Comparison of ENCODE assay signal across 8 cellular contexts in the genomic region with DNA sequence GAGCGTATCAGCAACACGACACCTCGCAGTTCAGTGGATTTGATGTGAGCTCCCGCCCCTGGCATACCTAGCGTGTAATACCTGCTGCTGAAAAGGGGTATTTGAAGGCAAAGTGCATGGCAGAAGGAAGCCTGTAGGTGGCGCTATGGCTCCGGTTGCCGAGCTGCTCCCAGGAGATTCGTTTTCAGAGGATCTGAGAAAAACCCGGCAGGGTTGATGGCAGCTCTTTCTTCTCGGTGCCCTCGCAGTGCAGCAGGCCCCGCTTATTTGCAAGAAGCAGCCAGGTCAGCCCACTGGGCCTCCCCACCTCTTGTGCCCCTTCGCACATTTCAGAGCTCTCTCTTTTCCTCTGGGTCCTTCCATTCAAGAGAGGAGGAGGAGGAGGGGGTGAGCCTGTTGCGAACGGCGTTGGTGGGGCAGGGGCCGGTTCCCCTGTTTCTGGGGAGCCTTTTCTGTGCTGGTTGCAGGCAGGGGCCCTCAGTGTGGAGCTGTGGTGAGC.
A peak's percentile ranks its signal among the peaks of the same experiment; 100 is the strongest.
DNase-seq lines count a peak whose midpoint lies in the region; ATAC-seq and TF ChIP-seq lines count a peak whose summit lies in the region.

No MANE protein-coding gene starts in this region.

- TF ChIP-seq CTCF in GM12874 (IDR thresholded peaks at IDR 0.05; ENCODE audit: insufficient read depth, low read depth, low read length) (peak; percentile 94), Loucy (conservative IDR thresholded peaks at IDR 0.05; ENCODE audit: low read length) (peak; percentile 98), ovary (IDR thresholded peaks at IDR 0.05) (peak; percentile 52 to 70 (median 58)), tibial artery (IDR thresholded peaks at IDR 0.05) (peak; percentile 85 to 94)

- no peaks in the 10 kb centered on the region for H3K79me2 ChIP-seq in Loucy (ENCODE audit: insufficient read depth, low read length)

- intact Hi-C loops in ovary (cut with DNase I), result loop anchor here (10.0 kb wide), 3 partner anchors 284 to 404 kb away; no protein-coding TSS in a partner anchor
- intact Hi-C loops in tibial artery (cut with DNase I; ENCODE audit: low total_unique reads), result loop anchor here (5.0 to 10.0 kb wide), 2 partner anchors 284 to 401 kb away; no protein-coding TSS in a partner anchor

- H3K4me1 ChIP-seq in Loucy (ENCODE audit: insufficient read depth, low read length, poor library complexity, severe bottlenecking) (peaks cover 9% of the 10 kb centered on the region), ovary (ENCODE audit: insufficient read depth) (no peaks in the 10 kb centered on the region), tibial artery (peaks cover 0 to 4% (median 0%) of the 10 kb centered on the region in 4 donors)

- no peaks in the 10 kb centered on the region for H3F3A ChIP-seq in Loucy (ENCODE audit: low read depth)

- peak; percentile 40 for DNase-seq in RPMI7951 (ENCODE audit: low read depth)
- peak; percentile 28 for DNase-seq in activated gamma-delta T cell treated with anti-CD3 and anti-CD28 coated beads, Interleukin-2, amount 50 U/mL, for 16 hours (ENCODE audit: low read depth)
- peak; percentile 78 for DNase-seq in germinal center (ENCODE audit: low spot score)
- DNase-seq in ovary, result peak; percentile 45 to 82 (median 71)
- DNase-seq in tibial artery, result peak; percentile 50 to 77

- no peaks in the 10 kb centered on the region for H4K20me1 ChIP-seq in Loucy (ENCODE audit: insufficient read depth, low read length, poor library complexity, severe bottlenecking)

- H3K9ac ChIP-seq in Loucy (ENCODE audit: low read depth, low read length, poor library complexity, severe bottlenecking), result no peak overlapping the region

- no peak for TF ChIP-seq POLR2A in ovary (IDR thresholded peaks at IDR 0.05)

- H3K27ac ChIP-seq in ovary, result no peak overlapping the region
- no peak overlapping the region for H3K27ac ChIP-seq in tibial artery

- no peak for TF ChIP-seq EP300 in ovary (IDR thresholded peaks at IDR 0.05)

- no peaks in the 10 kb centered on the region for H3K9me3 ChIP-seq in Loucy (ENCODE audit: insufficient read depth, low read depth, low read length)
- H3K9me3 ChIP-seq in ovary, result no peaks in the 10 kb centered on the region
- no peaks in the 10 kb centered on the region for H3K9me3 ChIP-seq in tibial artery

- no peak for ATAC-seq in GM21360 (IDR thresholded peaks at IDR 0.05; ENCODE audit: unreplicated experiment)

- WGBS in ovary, 3 donors, result 4 to 8% (median 6%) methylated on average over 18 of the region's 18 CpGs

- H3K27me3 ChIP-seq in Loucy (ENCODE audit: insufficient read depth, low read length, poor library complexity, severe bottlenecking) (no peaks in the 10 kb centered on the region), ovary (no peaks in the 10 kb centered on the region), tibial artery (peaks cover 0 to 26% of the 10 kb centered on the region in 2 donors)

- no peak overlapping the region for H3K4me3 ChIP-seq in Loucy (ENCODE audit: low read length, poor library complexity, severe bottlenecking)
- no peak overlapping the region for H3K4me3 ChIP-seq in ovary
- H3K4me3 ChIP-seq in tibial artery, result no peak overlapping the region

- H3K4me2 ChIP-seq in Loucy (ENCODE audit: low read depth, low read length, poor library complexity, severe bottlenecking), result no peak overlapping the region

- H3K36me3 ChIP-seq in Loucy (ENCODE audit: insufficient read depth, low read length) (no peaks in the 10 kb centered on the region), ovary (no peaks in the 10 kb centered on the region), tibial artery (no peaks in the 10 kb centered on the region)

- H2AFZ ChIP-seq in Loucy (ENCODE audit: low read length), result no peak overlapping the region

- no peaks in the 10 kb centered on the region for H3K9me2 ChIP-seq in Loucy (replicated peaks; ENCODE audit: low read depth, low read length)

Comparison
In these comparisons a context has a peak if more than half of its experiments do, and no peak if none do; other contexts are left out.
1. DNase-seq: peak in every context shown above with its lines; median percentile 78 in germinal center; 71 in ovary; 64 in tibial artery; 40 in RPMI7951; 28 in activated gamma-delta T cell treated with anti-CD3 and anti-CD28 coated beads, Interleukin-2, amount 50 U/mL, for 16 hours.